Comparison of ENCODE assay signal across 9 cellular contexts in genomic region chr9:6598249-6598725, GRCh38. TPM values are rescaled to one million over a fixed set of nuclear protein-coding genes. Genes with fewer than 3 reads are reported as not detected.
DNase-seq lines count a peak whose midpoint lies in the region; ATAC-seq and TF ChIP-seq lines count a peak whose summit lies in the region.
"Had no signal": no experiment of that assay in that cellular context is flagged by ENCODE, and none has a peak within 500 bp of the region (broad histone marks: within the 10 kb centered on the region; RNA-seq: fewer than 3 reads in every experiment).

No MANE protein-coding gene starts in this region.

- intact Hi-C loops in activated CD8-positive, alpha-beta T cell treated with anti-CD3 and anti-CD28 coated beads for 36 hours (cut with micrococcal nuclease), result no loop called here

- peak; percentile 39 for DNase-seq in activated CD8-positive, alpha-beta T cell treated with anti-CD3 and anti-CD28 coated beads for 36 hours
- DNase-seq in activated CD8-positive, alpha-beta T cell treated with anti-CD3 and anti-CD28 coated beads, Interleukin-2, amount 10 ng/mL, durations not matched to agents 7 days and 5 days, result no peak
- DNase-seq in stimulated activated CD4-positive, alpha-beta T cell treated with anti-CD3 and anti-CD28 coated beads, Interleukin-2, amount 100 ng/mL, for 24 hours, result peak; percentile 8 to 31
- no peak for DNase-seq in DMS 273 treated with DMSO at 0.1 percent for 48 hours (lab: John Stamatoyannopoulos, UW)
- DNase-seq in NCI-H2107 treated with DMSO at 0.1 percent for 48 hours (lab: John Stamatoyannopoulos, UW; ENCODE audit: unreplicated experiment), result no peak
- DNase-seq in NK-92 treated with Interleukin-12 subunit alpha and Interleukin-12 subunit beta, amount 100 ng/mL, for 24 hours (lab: John Stamatoyannopoulos, UW), result no peak

- peak overlapping the region; percentile 57 for H3K27ac Mint-ChIP-seq in activated CD8-positive, alpha-beta T cell treated with anti-CD3 and anti-CD28 coated beads for 36 hours
- H3K27ac Mint-ChIP-seq in activated CD8-positive, alpha-beta T cell treated with anti-CD3 and anti-CD28 coated beads, Interleukin-2, amount 10 ng/mL, durations not matched to agents 7 days and 5 days, result no peak overlapping the region
- H3K27ac Mint-ChIP-seq: dendritic cell treated with granulocyte-macrophage colony-stimulating factor and Interleukin-4, amounts not matched to agents 40 ng/mL and 50 ng/mL, for 4 days had no signal

- H3K4me3 Mint-ChIP-seq in activated CD8-positive, alpha-beta T cell treated with anti-CD3 and anti-CD28 coated beads for 36 hours, result no peak overlapping the region
- no peak overlapping the region for H3K4me3 Mint-ChIP-seq in activated CD8-positive, alpha-beta T cell treated with anti-CD3 and anti-CD28 coated beads, Interleukin-2, amount 10 ng/mL, durations not matched to agents 7 days and 5 days
- H3K4me3 Mint-ChIP-seq: dendritic cell treated with granulocyte-macrophage colony-stimulating factor and Interleukin-4, amounts not matched to agents 40 ng/mL and 50 ng/mL, for 4 days had no signal

- no peaks in the 10 kb centered on the region for H3K27me3 Mint-ChIP-seq in activated CD8-positive, alpha-beta T cell treated with anti-CD3 and anti-CD28 coated beads for 36 hours
- no peaks in the 10 kb centered on the region for H3K27me3 Mint-ChIP-seq in activated CD8-positive, alpha-beta T cell treated with anti-CD3 and anti-CD28 coated beads, Interleukin-2, amount 10 ng/mL, durations not matched to agents 7 days and 5 days (ENCODE audit: low read depth)
- H3K27me3 Mint-ChIP-seq: dendritic cell treated with granulocyte-macrophage colony-stimulating factor and Interleukin-4, amounts not matched to agents 40 ng/mL and 50 ng/mL, for 4 days had no signal

- H3K9me3 Mint-ChIP-seq in activated CD8-positive, alpha-beta T cell treated with anti-CD3 and anti-CD28 coated beads for 36 hours, result no peaks in the 10 kb centered on the region
- no peaks in the 10 kb centered on the region for H3K9me3 Mint-ChIP-seq in activated CD8-positive, alpha-beta T cell treated with anti-CD3 and anti-CD28 coated beads, Interleukin-2, amount 10 ng/mL, durations not matched to agents 7 days and 5 days (ENCODE audit: insufficient read depth)
- H3K9me3 Mint-ChIP-seq: dendritic cell treated with granulocyte-macrophage colony-stimulating factor and Interleukin-4, amounts not matched to agents 40 ng/mL and 50 ng/mL, for 4 days had no signal

- H3K4me1 Mint-ChIP-seq in activated CD8-positive, alpha-beta T cell treated with anti-CD3 and anti-CD28 coated beads for 36 hours (ENCODE audit: low read depth), result peaks cover 5% of the 10 kb centered on the region
- H3K4me1 Mint-ChIP-seq in activated CD8-positive, alpha-beta T cell treated with anti-CD3 and anti-CD28 coated beads, Interleukin-2, amount 10 ng/mL, durations not matched to agents 7 days and 5 days (ENCODE audit: low read depth), result no peaks in the 10 kb centered on the region

- POLR2A ChIA-PET in activated CD8-positive, alpha-beta T cell treated with anti-CD3 and anti-CD28 coated beads for 36 hours (lab: Charles Lee), result interaction anchor here (0.6 kb wide), 1 partner anchor 110 kb away, joined by 3 read pairs; no protein-coding TSS in a partner anchor
- POLR2A ChIA-PET in activated CD8-positive, alpha-beta T cell treated with anti-CD3 and anti-CD28 coated beads, Interleukin-2, amount 10 ng/mL, durations not matched to agents 7 days and 5 days (lab: Charles Lee), result no interaction called here

- H3K36me3 Mint-ChIP-seq in activated CD8-positive, alpha-beta T cell treated with anti-CD3 and anti-CD28 coated beads for 36 hours (ENCODE audit: low read depth), result no peaks in the 10 kb centered on the region
- H3K36me3 Mint-ChIP-seq in activated CD8-positive, alpha-beta T cell treated with anti-CD3 and anti-CD28 coated beads, Interleukin-2, amount 10 ng/mL, durations not matched to agents 7 days and 5 days (ENCODE audit: low read depth), result no peaks in the 10 kb centered on the region

- peak; percentile 85 for ATAC-seq in activated CD8-positive, alpha-beta T cell treated with anti-CD3 and anti-CD28 coated beads for 36 hours
- ATAC-seq in activated CD8-positive, alpha-beta T cell treated with anti-CD3 and anti-CD28 coated beads, Interleukin-2, amount 10 ng/mL, durations not matched to agents 7 days and 5 days, result no peak
- ATAC-seq in GM21723 (IDR thresholded peaks at IDR 0.05; ENCODE audit: unreplicated experiment) (peak; percentile 96), HG03469 (IDR thresholded peaks at IDR 0.05; ENCODE audit: unreplicated experiment) (peak; percentile 97)

- CTCF ChIA-PET in activated CD8-positive, alpha-beta T cell treated with anti-CD3 and anti-CD28 coated beads for 36 hours (lab: Charles Lee), result interaction anchor here (2.7 kb wide), 1 partner anchor 12 kb away, joined by 9 read pairs; no protein-coding TSS in a partner anchor
- CTCF ChIA-PET in activated CD8-positive, alpha-beta T cell treated with anti-CD3 and anti-CD28 coated beads, Interleukin-2, amount 10 ng/mL, durations not matched to agents 7 days and 5 days (lab: Charles Lee), result interaction anchor here (1.5 to 1.8 kb wide), 2 partner anchors 10 to 12 kb away, joined by 4 to 10 read pairs; no protein-coding TSS in a partner anchor

- no peak for TF ChIP-seq CTCF in activated CD8-positive, alpha-beta T cell treated with anti-CD3 and anti-CD28 coated beads for 36 hours (IDR thresholded peaks at IDR 0.05)

RNA-seq across cellular contexts. Expression of gene GLDC, which starts 47.2 kb away (rescaled TPM):
- 1 to 10 TPM in 1 of 2 experiments, under 1 TPM in 1; 0.63 to 1.3 TPM for total RNA-seq in activated CD8-positive, alpha-beta T cell treated with anti-CD3 and anti-CD28 coated beads for 36 hours
- under 1 TPM; 0.34 to 0.58 TPM for total RNA-seq in activated CD8-positive, alpha-beta T cell treated with anti-CD3 and anti-CD28 coated beads, Interleukin-2, amount 10 ng/mL, durations not matched to agents 7 days and 5 days

Comparison
In these comparisons a context has a peak if more than half of its experiments do, and no peak if none do; other contexts are left out.
1. DNase-seq: peak in activated CD8-positive, alpha-beta T cell treated with anti-CD3 and anti-CD28 coated beads for 36 hours (single experiment) and stimulated activated CD4-positive, alpha-beta T cell treated with anti-CD3 and anti-CD28 coated beads, Interleukin-2, amount 100 ng/mL, for 24 hours (2 of 2); none in activated CD8-positive, alpha-beta T cell treated with anti-CD3 and anti-CD28 coated beads, Interleukin-2, amount 10 ng/mL, durations not matched to agents 7 days and 5 days (single experiment), DMS 273 treated with DMSO at 0.1 percent for 48 hours (single experiment), NCI-H2107 treated with DMSO at 0.1 percent for 48 hours (single experiment) and NK-92 treated with Interleukin-12 subunit alpha and Interleukin-12 subunit beta, amount 100 ng/mL, for 24 hours (single experiment).